In genomic region chr3:197541756-197542539, GRCh38 we compare ENCODE assay signal across 13 cellular contexts. TPM values are rescaled to one million over a fixed set of nuclear protein-coding genes. Genes with fewer than 3 reads are reported as not detected.
DNase-seq lines count a peak whose midpoint lies in the region; ATAC-seq and TF ChIP-seq lines count a peak whose summit lies in the region.
"Had no signal": no experiment of that assay in that cellular context is flagged by ENCODE, and none has a peak within 500 bp of the region (broad histone marks: within the 10 kb centered on the region; RNA-seq: fewer than 3 reads in every experiment).

No MANE protein-coding gene starts in this region.

- peaks cover 12 to 30% of the 10 kb centered on the region in 2 donors for H3K36me3 Mint-ChIP-seq in CD14-positive monocyte
- H3K36me3 Mint-ChIP-seq in naive thymus-derived CD8-positive, alpha-beta T cell, result peaks cover 0 to 76% (median 15%) of the 10 kb centered on the region in 3 donors
- H3K36me3 Mint-ChIP-seq in osteocyte (ENCODE audit: unreplicated experiment), result peaks cover 2% of the 10 kb centered on the region

- POLR2A ChIA-PET in naive thymus-derived CD8-positive, alpha-beta T cell (lab: Charles Lee), result no interaction called here

- intact Hi-C loops in CD14-positive monocyte (cut with micrococcal nuclease), result no loop called here

- H3K9me3 Mint-ChIP-seq in CD14-positive monocyte (peaks cover 0 to 2% (median 0%) of the 10 kb centered on the region in 7 donors), osteocyte (ENCODE audit: unreplicated experiment) (no peaks in the 10 kb centered on the region)
- no peaks in the 10 kb centered on the region for H3K9me3 Mint-ChIP-seq in naive thymus-derived CD8-positive, alpha-beta T cell
- H3K9me3 Mint-ChIP-seq: activated B cell treated with CpG ODN at 0.5 μM for 24 hours had no signal

- ATAC-seq in GM21515 (IDR thresholded peaks at IDR 0.05; ENCODE audit: unreplicated experiment) (no peak), GM21737 (IDR thresholded peaks at IDR 0.05; ENCODE audit: unreplicated experiment) (no peak)
- ATAC-seq in naive thymus-derived CD8-positive, alpha-beta T cell, result no peak

- DNase-seq in CD14-positive monocyte (ENCODE audit: low spot score) (no peak), NCI-H510A (lab: John Stamatoyannopoulos, UW) (peak; percentile 75), fibroblast of gingiva (ENCODE audit: low read depth) (peak; percentile 69), myocyte (ENCODE audit: low read depth) (peak; percentile 79), osteocyte (ENCODE audit: extremely low spot score, unreplicated experiment) (no peak)
- no peak for DNase-seq in naive thymus-derived CD8-positive, alpha-beta T cell
- DNase-seq: activated B cell treated with CpG ODN at 0.5 μM for 24 hours, cortex of kidney, DMS53, NCI-H1436, small intestine had no signal

- H3K4me1 Mint-ChIP-seq in CD14-positive monocyte, result peaks cover 53% of the 10 kb centered on the region
- H3K4me1 Mint-ChIP-seq in naive thymus-derived CD8-positive, alpha-beta T cell, result peaks cover 0 to 3% (median 1%) of the 10 kb centered on the region in 4 donors
- H3K4me1 Mint-ChIP-seq in osteocyte (ENCODE audit: unreplicated experiment), result peaks cover 7% of the 10 kb centered on the region
- H3K4me1 Mint-ChIP-seq: activated B cell treated with CpG ODN at 0.5 μM for 24 hours had no signal

- H3K27me3 Mint-ChIP-seq in CD14-positive monocyte (ENCODE audit: low read depth in 3 of 3) (no peaks in the 10 kb centered on the region), osteocyte (ENCODE audit: unreplicated experiment) (no peaks in the 10 kb centered on the region)
- H3K27me3 Mint-ChIP-seq in naive thymus-derived CD8-positive, alpha-beta T cell, result no peaks in the 10 kb centered on the region
- H3K27me3 Mint-ChIP-seq: activated B cell treated with CpG ODN at 0.5 μM for 24 hours had no signal

- no peak for TF ChIP-seq CTCF in CD14-positive monocyte (IDR thresholded peaks at IDR 0.05)
- TF ChIP-seq CTCF in osteocyte (IDR thresholded peaks at IDR 0.05), result no peak

- H3K4me3 Mint-ChIP-seq in CD14-positive monocyte (no peak overlapping the region), osteocyte (ENCODE audit: unreplicated experiment) (no peak overlapping the region)
- H3K4me3 Mint-ChIP-seq in naive thymus-derived CD8-positive, alpha-beta T cell, result no peak overlapping the region
- H3K4me3 Mint-ChIP-seq: activated B cell treated with CpG ODN at 0.5 μM for 24 hours had no signal

- peak overlapping the region in 4 of 7 donors; percentile 22 to 93 (median 62) for H3K27ac Mint-ChIP-seq in CD14-positive monocyte
- H3K27ac Mint-ChIP-seq in naive thymus-derived CD8-positive, alpha-beta T cell, result no peak overlapping the region
- H3K27ac Mint-ChIP-seq in osteocyte (ENCODE audit: unreplicated experiment), result no peak overlapping the region
- H3K27ac Mint-ChIP-seq: activated B cell treated with CpG ODN at 0.5 μM for 24 hours had no signal

RNA-seq across cellular contexts. Expression of gene BDH1, which starts 13.8 kb away (rescaled TPM):
- polyA plus RNA-seq in CD14-positive monocyte, result 1 to 10 TPM; 2.8 to 5.3 TPM
- 0.26 and 0.67 TPM in 2 replicates for total RNA-seq in myocyte
- 0.78 TPM for polyA plus RNA-seq in myocyte (2012)
- total RNA-seq in naive thymus-derived CD8-positive, alpha-beta T cell, result 10 to 100 TPM; 77.7 to 79.0 TPM
- 10 to 100 TPM; 19.1 to 30.9 (median 26.6) TPM for polyA plus RNA-seq in naive thymus-derived CD8-positive, alpha-beta T cell
- total RNA-seq in osteocyte, result 9.8 and 12.1 TPM in 2 replicates

Comparison
In these comparisons a context has a peak if more than half of its experiments do, and no peak if none do; other contexts are left out.
1. DNase-seq: peak in NCI-H510A (single experiment), fibroblast of gingiva (single experiment) and myocyte (single experiment); none in CD14-positive monocyte (single experiment), naive thymus-derived CD8-positive, alpha-beta T cell (0 of 10) and osteocyte (single experiment).
2. H3K27ac Mint-ChIP-seq: peak in CD14-positive monocyte (4 of 7); none in naive thymus-derived CD8-positive, alpha-beta T cell (0 of 10) and osteocyte (single experiment).